29 cellular contexts compared by ENCODE assay signal in genomic region chr17:19705201-19705600, GRCh38. TPM values are rescaled to one million over a fixed set of nuclear protein-coding genes. Genes with fewer than 3 reads are reported as not detected.
"Had no signal": no experiment of that assay in that cellular context is flagged by ENCODE, and none has a peak within 500 bp of the region (broad histone marks: within the 10 kb centered on the region; RNA-seq: fewer than 3 reads in every experiment).

No MANE protein-coding gene starts in this region.

- ATAC-seq: activated naive CD8-positive, alpha-beta T cell treated with anti-CD3 and anti-CD28 coated beads, Interleukin-2, amount 50 U/mL, for 24 hours; activated T-helper 17 cell treated with anti-CD3 and anti-CD28 coated beads, Interleukin-2, amount 50 U/mL, for 72 hours; natural killer cell treated with Interleukin-12 subunit alpha and Interleukin-12 subunit beta and Interleukin-15 and Interleukin-18, amount 100 ng/mL, for 72 hours; right lobe of liver; T-helper 17 cell had no signal

- H3K9me3 Mint-ChIP-seq: activated CD4-positive, alpha-beta memory T cell treated with anti-CD3 and anti-CD28 coated beads, Interleukin-2, amount 10 ng/mL, durations not matched to agents 7 days and 5 days; activated CD4-positive, alpha-beta T cell treated with anti-CD3 and anti-CD28 coated beads, Interleukin-2, amount 10 ng/mL, durations not matched to agents 7 days and 5 days; activated naive CD4-positive, alpha-beta T cell treated with anti-CD3 and anti-CD28 coated beads, Interleukin-2, amount 50 U/mL, for 24 hours; activated naive CD8-positive, alpha-beta T cell treated with anti-CD3 and anti-CD28 coated beads, Interleukin-2, amount 50 U/mL, for 24 hours; activated T-cell treated with anti-CD3 and anti-CD28 coated beads, Interleukin-2, amount 50 U/mL, for 24 hours; activated T-helper 17 cell treated with anti-CD3 and anti-CD28 coated beads, Interleukin-2, amount 50 U/mL, for 72 hours; memory B cell; natural killer cell treated with Interleukin-12 subunit alpha and Interleukin-12 subunit beta and Interleukin-15 and Interleukin-18, amount 100 ng/mL, for 72 hours; stimulated activated naive CD8-positive, alpha-beta T cell treated with anti-CD3 and anti-CD28 coated beads, Interleukin-15, Interleukin-2, amounts not matched to agents 100 ng/mL and 50 ng/mL, for 24 hours; WTC11 had no signal

- H3K36me3 ChIP-seq: esophagus squamous epithelium, right lobe of liver, upper lobe of right lung had no signal

- H3K4me1 Mint-ChIP-seq: activated CD4-positive, alpha-beta memory T cell treated with anti-CD3 and anti-CD28 coated beads, Interleukin-2, amount 10 ng/mL, durations not matched to agents 7 days and 5 days; activated CD4-positive, alpha-beta T cell treated with anti-CD3 and anti-CD28 coated beads, Interleukin-2, amount 10 ng/mL, durations not matched to agents 7 days and 5 days; activated naive CD4-positive, alpha-beta T cell treated with anti-CD3 and anti-CD28 coated beads, Interleukin-2, amount 50 U/mL, for 24 hours; activated naive CD8-positive, alpha-beta T cell treated with anti-CD3 and anti-CD28 coated beads, Interleukin-2, amount 50 U/mL, for 24 hours; activated T-helper 17 cell treated with anti-CD3 and anti-CD28 coated beads, Interleukin-2, amount 50 U/mL, for 72 hours; T-helper 17 cell had no signal

- H3K4me3 ChIP-seq: esophagus squamous epithelium, right lobe of liver, upper lobe of right lung had no signal

- H3K27ac Mint-ChIP-seq: activated CD4-positive, alpha-beta memory T cell treated with anti-CD3 and anti-CD28 coated beads, Interleukin-2, amount 10 ng/mL, durations not matched to agents 7 days and 5 days; activated CD4-positive, alpha-beta T cell treated with anti-CD3 and anti-CD28 coated beads, Interleukin-2, amount 10 ng/mL, durations not matched to agents 7 days and 5 days; activated naive CD4-positive, alpha-beta T cell treated with anti-CD3 and anti-CD28 coated beads, Interleukin-2, amount 50 U/mL, for 24 hours; activated naive CD8-positive, alpha-beta T cell treated with anti-CD3 and anti-CD28 coated beads, Interleukin-2, amount 50 U/mL, for 24 hours; activated T-cell treated with anti-CD3 and anti-CD28 coated beads, Interleukin-2, amount 50 U/mL, for 24 hours; activated T-helper 17 cell treated with anti-CD3 and anti-CD28 coated beads, Interleukin-2, amount 50 U/mL, for 72 hours; memory B cell; natural killer cell treated with Interleukin-12 subunit alpha and Interleukin-12 subunit beta and Interleukin-15 and Interleukin-18, amount 100 ng/mL, for 72 hours; stimulated activated naive CD8-positive, alpha-beta T cell treated with anti-CD3 and anti-CD28 coated beads, Interleukin-15, Interleukin-2, amounts not matched to agents 100 ng/mL and 50 ng/mL, for 24 hours; T-helper 17 cell had no signal

- H3K9me3 ChIP-seq: esophagus squamous epithelium, right lobe of liver, upper lobe of right lung had no signal

- H3K27me3 ChIP-seq: esophagus squamous epithelium, right lobe of liver, upper lobe of right lung had no signal

- H3K27me3 Mint-ChIP-seq: activated CD4-positive, alpha-beta memory T cell treated with anti-CD3 and anti-CD28 coated beads, Interleukin-2, amount 10 ng/mL, durations not matched to agents 7 days and 5 days; activated CD4-positive, alpha-beta T cell treated with anti-CD3 and anti-CD28 coated beads, Interleukin-2, amount 10 ng/mL, durations not matched to agents 7 days and 5 days; activated naive CD4-positive, alpha-beta T cell treated with anti-CD3 and anti-CD28 coated beads, Interleukin-2, amount 50 U/mL, for 24 hours; activated naive CD8-positive, alpha-beta T cell treated with anti-CD3 and anti-CD28 coated beads, Interleukin-2, amount 50 U/mL, for 24 hours; activated T-cell treated with anti-CD3 and anti-CD28 coated beads, Interleukin-2, amount 50 U/mL, for 24 hours; activated T-helper 17 cell treated with anti-CD3 and anti-CD28 coated beads, Interleukin-2, amount 50 U/mL, for 72 hours; memory B cell; natural killer cell treated with Interleukin-12 subunit alpha and Interleukin-12 subunit beta and Interleukin-15 and Interleukin-18, amount 100 ng/mL, for 72 hours; stimulated activated naive CD8-positive, alpha-beta T cell treated with anti-CD3 and anti-CD28 coated beads, Interleukin-15, Interleukin-2, amounts not matched to agents 100 ng/mL and 50 ng/mL, for 24 hours; T-helper 17 cell had no signal

- DNase-seq: activated CD4-positive, alpha-beta memory T cell treated with anti-CD3 and anti-CD28 coated beads, Interleukin-2, amount 10 ng/mL, durations not matched to agents 7 days and 5 days; activated CD4-positive, alpha-beta T cell treated with anti-CD3 and anti-CD28 coated beads for 1 hour; activated CD4-positive, alpha-beta T cell treated with anti-CD3 and anti-CD28 coated beads, Interleukin-2, amount 10 ng/mL, durations not matched to agents 7 days and 5 days; activated CD8-positive, alpha-beta memory T cell treated with anti-CD3 and anti-CD28 coated beads, Interleukin-2, amount 50 U/mL, for 48 hours; activated naive CD8-positive, alpha-beta T cell treated with anti-CD3 and anti-CD28 coated beads, Interleukin-2, amount 50 U/mL, for 24 hours; activated T-cell treated with anti-CD3 and anti-CD28 coated beads, Interleukin-2, amount 50 U/mL, for 24 hours; amygdala; central memory CD4-positive, alpha-beta T cell; esophagus squamous epithelium; foreskin melanocyte; glutamatergic neuron; hippocampal formation; right lobe of liver; stimulated activated CD4-positive, alpha-beta T cell treated with anti-CD3 and anti-CD28 coated beads, Interleukin-4, amount 100 ng/mL, for 1 hour; T-helper 17 cell; T1000; upper lobe of right lung had no signal

- H3K4me3 Mint-ChIP-seq: activated CD4-positive, alpha-beta memory T cell treated with anti-CD3 and anti-CD28 coated beads, Interleukin-2, amount 10 ng/mL, durations not matched to agents 7 days and 5 days; activated CD4-positive, alpha-beta T cell treated with anti-CD3 and anti-CD28 coated beads, Interleukin-2, amount 10 ng/mL, durations not matched to agents 7 days and 5 days; activated naive CD4-positive, alpha-beta T cell treated with anti-CD3 and anti-CD28 coated beads, Interleukin-2, amount 50 U/mL, for 24 hours; activated naive CD8-positive, alpha-beta T cell treated with anti-CD3 and anti-CD28 coated beads, Interleukin-2, amount 50 U/mL, for 24 hours; activated T-cell treated with anti-CD3 and anti-CD28 coated beads, Interleukin-2, amount 50 U/mL, for 24 hours; activated T-helper 17 cell treated with anti-CD3 and anti-CD28 coated beads, Interleukin-2, amount 50 U/mL, for 72 hours; memory B cell; natural killer cell treated with Interleukin-12 subunit alpha and Interleukin-12 subunit beta and Interleukin-15 and Interleukin-18, amount 100 ng/mL, for 72 hours; stimulated activated naive CD8-positive, alpha-beta T cell treated with anti-CD3 and anti-CD28 coated beads, Interleukin-15, Interleukin-2, amounts not matched to agents 100 ng/mL and 50 ng/mL, for 24 hours; T-helper 17 cell; WTC11 had no signal

- H3K36me3 Mint-ChIP-seq: activated naive CD4-positive, alpha-beta T cell treated with anti-CD3 and anti-CD28 coated beads, Interleukin-2, amount 50 U/mL, for 24 hours; memory B cell; natural killer cell treated with Interleukin-12 subunit alpha and Interleukin-12 subunit beta and Interleukin-15 and Interleukin-18, amount 100 ng/mL, for 72 hours; WTC11 had no signal

RNA-seq across cellular contexts. Expression of gene SLC47A2, which starts 11.2 kb away (rescaled TPM):
- total RNA-seq: activated CD4-positive, alpha-beta memory T cell treated with anti-CD3 and anti-CD28 coated beads, Interleukin-2, amount 10 ng/mL, durations not matched to agents 7 days and 5 days; activated CD4-positive, alpha-beta T cell treated with anti-CD3 and anti-CD28 coated beads, Interleukin-2, amount 10 ng/mL, durations not matched to agents 7 days and 5 days; activated T-helper 17 cell treated with anti-CD3 and anti-CD28 coated beads, Interleukin-2, amount 50 U/mL, for 72 hours; kidney epithelial cell; mononuclear cell; natural killer cell treated with Interleukin-12 subunit alpha and Interleukin-12 subunit beta and Interleukin-15 and Interleukin-18, amount 100 ng/mL, for 72 hours; osteoblast; posterior vena cava; right lobe of liver; skeletal muscle tissue; subcutaneous adipose tissue; T-helper 17 cell; upper lobe of right lung; WTC11 had no signal

RNA-seq across cellular contexts. Expression of gene ALDH3A1, which starts 42.9 kb away (rescaled TPM):
- total RNA-seq: activated CD4-positive, alpha-beta memory T cell treated with anti-CD3 and anti-CD28 coated beads, Interleukin-2, amount 10 ng/mL, durations not matched to agents 7 days and 5 days; activated CD4-positive, alpha-beta T cell treated with anti-CD3 and anti-CD28 coated beads, Interleukin-2, amount 10 ng/mL, durations not matched to agents 7 days and 5 days; activated T-helper 17 cell treated with anti-CD3 and anti-CD28 coated beads, Interleukin-2, amount 50 U/mL, for 72 hours; mononuclear cell; natural killer cell treated with Interleukin-12 subunit alpha and Interleukin-12 subunit beta and Interleukin-15 and Interleukin-18, amount 100 ng/mL, for 72 hours; skeletal muscle tissue; T-helper 17 cell had no signal
